In the genomic region with DNA sequence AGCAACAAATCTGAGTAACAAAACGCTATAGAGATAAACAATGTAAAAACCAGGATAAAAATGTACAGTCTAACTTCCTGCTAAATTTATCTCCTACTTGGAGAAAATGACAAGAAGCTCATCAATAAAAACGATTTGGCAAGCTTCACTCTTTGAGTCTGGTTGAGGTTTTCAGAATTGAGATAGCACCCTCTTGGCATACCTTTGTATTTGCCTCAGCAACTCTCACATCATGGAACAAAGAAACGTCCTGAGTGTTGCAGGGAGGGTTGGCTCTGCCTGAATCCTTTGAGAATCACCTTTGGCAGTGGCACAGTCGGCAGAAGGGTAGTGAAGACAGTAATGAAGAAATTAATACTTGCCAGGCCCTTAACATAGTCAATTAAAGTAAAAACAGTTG, we compare ENCODE assay signal across 8 cellular contexts.
"Had no signal": no experiment of that assay in that cellular context is flagged by ENCODE, and none has a peak within 500 bp of the region (broad histone marks: within the 10 kb centered on the region; RNA-seq: fewer than 3 reads in every experiment).

No MANE protein-coding gene starts in this region.

- H3K27ac Mint-ChIP-seq: H9 had no signal

- FAIRE-seq: H1, H54, HTR-8/SVneo, K562 had no signal

- H3K27ac ChIP-seq: GM23248 had no signal

- H3K4me3 Mint-ChIP-seq: H9 had no signal

- ATAC-seq: K562 had no signal

- H2AFZ ChIP-seq: GM23248 had no signal

- DNase-seq: GM23248, H9, HCEC 1CT, IMR-90 had no signal

- H3K9ac ChIP-seq: GM23248 had no signal

- H3K4me3 ChIP-seq: GM23248, K562 had no signal
